ENCODE assay signal across 25 cellular contexts in genomic region chr1:57345916-57346315, GRCh38.
"Had no signal": no experiment of that assay in that cellular context is flagged by ENCODE, and none has a peak within 500 bp of the region (broad histone marks: within the 10 kb centered on the region; RNA-seq: fewer than 3 reads in every experiment).

No MANE protein-coding gene starts in this region.

- H3K9ac ChIP-seq: parathyroid adenoma had no signal

- H3K36me3 Mint-ChIP-seq: naive B cell had no signal

- H3K4me3 ChIP-seq: colonic mucosa, heart left ventricle, lung, prostate gland, skin epidermis, stomach had no signal

- H3K27me3 Mint-ChIP-seq: naive B cell had no signal

- H3K4me3 Mint-ChIP-seq: endodermal cell, naive B cell, nephron had no signal

- H3K27ac ChIP-seq: colonic mucosa, heart left ventricle, parathyroid adenoma, prostate gland, skin epidermis, stomach had no signal

- H3K27ac Mint-ChIP-seq: endodermal cell, naive B cell, nephron had no signal

- DNase-seq: colonic mucosa; dermis blood vessel endothelial cell; effector CD4-positive, alpha-beta T cell; endodermal cell; erythroblast; foreskin melanocyte; heart left ventricle; hippocampal formation; left colon; left ventricle myocardium superior; mesenchymal stem cell; naive B cell; stimulated activated CD4-positive, alpha-beta T cell treated with anti-CD3 and anti-CD28 coated beads, Interleukin-2, amount 100 ng/mL, for 24 hours; stimulated activated CD4-positive, alpha-beta T cell treated with anti-CD3 and anti-CD28 coated beads, Interleukin-4, amount 100 ng/mL, for 4 hours; stimulated activated naive CD4-positive, alpha-beta T cell; stomach; substantia nigra; trophoblast cell had no signal

- H3K79me2 ChIP-seq: parathyroid adenoma had no signal

- H2AFZ ChIP-seq: parathyroid adenoma had no signal

- H3K9me3 ChIP-seq: colonic mucosa, heart left ventricle, prostate gland, stomach had no signal

- H3K4me1 ChIP-seq: colonic mucosa, parathyroid adenoma, prostate gland, stomach had no signal

- ATAC-seq: heart left ventricle, left colon, left ventricle myocardium superior, sciatic nerve had no signal

- H3K27me3 ChIP-seq: colonic mucosa, heart left ventricle, stomach had no signal

- H3K4me1 Mint-ChIP-seq: naive B cell had no signal

- H3K36me3 ChIP-seq: colonic mucosa, heart left ventricle, prostate gland, stomach had no signal

- FAIRE-seq: endothelial cell of umbilical vein had no signal
